1 cellular context compared by ENCODE assay signal in the genomic region with DNA sequence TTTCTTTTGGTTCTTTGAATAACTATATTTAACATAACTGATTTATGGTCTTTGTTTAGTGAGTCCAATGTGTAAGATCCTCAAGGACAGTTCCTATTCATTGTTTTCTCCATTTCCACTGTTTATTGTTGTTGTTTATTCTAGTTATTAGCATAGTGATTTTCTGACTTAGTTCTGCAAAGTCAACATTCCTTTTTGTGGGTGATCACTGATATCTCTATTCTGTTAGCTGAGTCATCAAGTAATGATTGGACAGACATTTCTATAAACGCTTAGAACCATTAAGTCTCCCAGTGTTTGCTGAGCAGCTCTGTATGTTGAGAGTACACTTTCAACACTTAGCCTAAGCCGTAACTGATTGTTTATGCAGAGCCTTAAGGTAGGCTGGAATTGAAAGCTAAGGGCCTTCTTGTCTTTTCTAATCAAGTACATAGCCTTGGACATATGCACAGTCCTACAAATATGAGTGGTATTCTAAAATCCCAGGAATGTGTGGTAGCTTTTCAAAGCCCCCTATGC.
TF ChIP-seq lines count a peak whose summit lies in the region.

No MANE protein-coding gene starts in this region.

TF ChIP-seq in HepG2, 621 proteins besides CTCF, POLR2A, EP300 and RAD21 (continued from another document):
- TF ChIP-seq, protein P1, sequence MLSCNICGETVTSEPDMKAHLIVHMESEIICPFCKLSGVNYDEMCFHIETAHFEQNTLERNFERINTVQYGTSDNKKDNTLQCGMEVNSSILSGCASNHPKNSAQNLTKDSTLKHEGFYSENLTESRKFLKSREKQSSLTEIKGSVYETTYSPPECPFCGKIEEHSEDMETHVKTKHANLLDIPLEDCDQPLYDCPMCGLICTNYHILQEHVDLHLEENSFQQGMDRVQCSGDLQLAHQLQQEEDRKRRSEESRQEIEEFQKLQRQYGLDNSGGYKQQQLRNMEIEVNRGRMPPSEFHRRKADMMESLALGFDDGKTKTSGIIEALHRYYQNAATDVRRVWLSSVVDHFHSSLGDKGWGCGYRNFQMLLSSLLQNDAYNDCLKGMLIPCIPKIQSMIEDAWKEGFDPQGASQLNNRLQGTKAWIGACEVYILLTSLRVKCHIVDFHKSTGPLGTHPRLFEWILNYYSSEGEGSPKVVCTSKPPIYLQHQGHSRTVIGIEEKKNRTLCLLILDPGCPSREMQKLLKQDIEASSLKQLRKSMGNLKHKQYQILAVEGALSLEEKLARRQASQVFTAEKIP (CRISPR knock-in tag; IDR thresholded peaks at IDR 0.05; ENCODE audit: borderline replicate concordance), result no peak
- TF ChIP-seq SYNCRIP (IDR thresholded peaks at IDR 0.05; ENCODE audit: insufficient read depth, low read depth, low read length) (no peak), MAFF (IDR thresholded peaks at IDR 0.05; ENCODE audit: low read depth, low read length) (peak; percentile 93), ISL2 (CRISPR knock-in tag; IDR thresholded peaks at IDR 0.05) (0 out of 2 replicates have a peak, but pooled peaks have one; percentile 37), TIGD3 (CRISPR knock-in tag; IDR thresholded peaks at IDR 0.05; ENCODE audit: borderline replicate concordance) (no peak), MAFK (conservative IDR thresholded peaks at IDR 0.05 in 1 of 2, IDR thresholded peaks at IDR 0.05 in 1 of 2; ENCODE audit: low read length in 2 of 2) (peak; percentile 87 to 90)
- TF ChIP-seq, protein P2, sequence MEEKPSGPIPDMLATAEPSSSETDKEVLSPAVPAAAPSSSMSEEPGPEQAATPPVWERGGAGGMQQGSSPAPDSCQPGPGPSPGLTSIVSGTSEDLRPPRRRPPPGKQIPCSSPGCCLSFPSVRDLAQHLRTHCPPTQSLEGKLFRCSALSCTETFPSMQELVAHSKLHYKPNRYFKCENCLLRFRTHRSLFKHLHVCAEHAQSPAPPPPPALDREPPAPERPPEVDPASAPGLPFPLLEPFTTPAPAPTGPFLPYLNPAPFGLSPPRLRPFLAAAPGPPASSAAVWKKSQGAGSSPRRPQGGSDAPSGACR (CRISPR knock-in tag; IDR thresholded peaks at IDR 0.05), result no peak
